In genomic region chr5:179135441-179136215, GRCh38 we compare ENCODE assay signal across 18 cellular contexts.
DNase-seq lines count a peak whose midpoint lies in the region; ATAC-seq, FAIRE-seq and TF ChIP-seq lines count a peak whose summit lies in the region.
"Had no signal": no experiment of that assay in that cellular context is flagged by ENCODE, and none has a peak within 500 bp of the region (broad histone marks: within the 10 kb centered on the region; RNA-seq: fewer than 3 reads in every experiment).

No MANE protein-coding gene starts in this region.

- intact Hi-C loops in cardiac septum (cut with DNase I) (no loop called here), left ventricle myocardium superior (cut with micrococcal nuclease) (no loop called here), kidney (cut with DNase I) (no loop called here)

- H3K4me2 ChIP-seq in neuronal stem cell (ENCODE audit: insufficient read depth, low read length, poor library complexity, severe bottlenecking), result no peak overlapping the region
- H3K4me2 ChIP-seq: A549, BLaER1, GM23338 had no signal

- H2BK5ac ChIP-seq in neuronal stem cell (ENCODE audit: low read length), result no peak overlapping the region

- H2AFZ ChIP-seq in neuronal stem cell (ENCODE audit: low read length), result no peak overlapping the region
- H2AFZ ChIP-seq: GM23338 had no signal

- H2AK5ac ChIP-seq in neuronal stem cell (ENCODE audit: low read depth, low read length), result no peak overlapping the region

- H2BK12ac ChIP-seq in neuronal stem cell (ENCODE audit: low read length), result no peak overlapping the region

- H2BK15ac ChIP-seq in neuronal stem cell (ENCODE audit: low read length), result no peak overlapping the region

- peak; percentile 63 for DNase-seq in cardiac septum (ENCODE audit: low spot score)
- no peak for DNase-seq in left ventricle myocardium superior
- DNase-seq in kidney, result peak; percentile 43
- DNase-seq in neuronal stem cell (ENCODE audit: low spot score), result no peak
- no peak for DNase-seq in SIG-M5 (lab: John Stamatoyannopoulos, UW)
- DNase-seq in glomerular visceral epithelial cell (ENCODE audit: extremely low spot score), result no peak
- DNase-seq: CD4-positive, alpha-beta memory T cell; DMS153; DMS79; GDM1; H7 had no signal

- no peak overlapping the region for H3K4me3 ChIP-seq in kidney (ENCODE audit: low read length in 2 of 2)
- H3K4me3 ChIP-seq in neuronal stem cell (ENCODE audit: low read length in 2 of 2), result no peak overlapping the region
- H3K4me3 ChIP-seq: A549, BLaER1, GM23338 had no signal

- ATAC-seq in left ventricle myocardium superior (no peak), GM21786 (IDR thresholded peaks at IDR 0.05; ENCODE audit: unreplicated experiment) (no peak)
- ATAC-seq: A549, GM23338, HepG2 had no signal

- no peak overlapping the region for H4K91ac ChIP-seq in neuronal stem cell (ENCODE audit: low read depth, low read length, poor library complexity)

- no peaks in the 10 kb centered on the region for H3K9me3 ChIP-seq in kidney (ENCODE audit: control insufficient read depth in 1 of 2, low read length in 2 of 2)
- peaks cover 0 to 2% of the 10 kb centered on the region in 2 donors for H3K9me3 ChIP-seq in neuronal stem cell (replicated peaks in 1 of 2; ENCODE audit: control insufficient read depth in 2 of 2, insufficient read depth in 1 of 2, low read depth in 1 of 2, low read length in 2 of 2)
- H3K9me3 ChIP-seq: BLaER1 had no signal

- no peak overlapping the region for H2BK120ac ChIP-seq in neuronal stem cell (ENCODE audit: low read depth, low read length)

- no peak for TF ChIP-seq CTCF in kidney (IDR thresholded peaks at IDR 0.05; ENCODE audit: borderline replicate concordance, extremely low read depth, insufficient read depth)

- H3K18ac ChIP-seq in neuronal stem cell (ENCODE audit: low read length), result no peak overlapping the region

- no peak for FAIRE-seq in kidney (lab: Jason Lieb, UNC)
- FAIRE-seq: A549, GM19239, HepG2 had no signal

- H3K79me1 ChIP-seq in neuronal stem cell (ENCODE audit: low read depth, low read length), result no peaks in the 10 kb centered on the region

- H3K27ac ChIP-seq in kidney (ENCODE audit: low read depth in 2 of 2, low read length in 2 of 2) (no peak overlapping the region), neuronal stem cell (replicated peaks; ENCODE audit: low read length) (no peak overlapping the region)
- H3K27ac ChIP-seq: 22Rv1, A549, BLaER1 had no signal

- H3K9ac ChIP-seq in kidney (ENCODE audit: low read length in 2 of 2) (no peak overlapping the region), neuronal stem cell (ENCODE audit: low read depth, low read length, poor library complexity) (no peak overlapping the region)
- H3K9ac ChIP-seq: BLaER1 had no signal

- H3K27me3 ChIP-seq in neuronal stem cell (ENCODE audit: control insufficient read depth in 3 of 3, insufficient read depth in 3 of 3, low read depth in 1 of 3, low read length in 3 of 3), result no peaks in the 10 kb centered on the region
- H3K27me3 ChIP-seq: BLaER1 had no signal

- H3K23ac ChIP-seq in neuronal stem cell (ENCODE audit: low read depth, low read length, poor library complexity), result no peak overlapping the region

- no peaks in the 10 kb centered on the region for H3K36me3 ChIP-seq in kidney (ENCODE audit: control insufficient read depth in 1 of 2, insufficient read depth in 2 of 2, low read length in 2 of 2)
- H3K36me3 ChIP-seq in neuronal stem cell (replicated peaks in 1 of 2; ENCODE audit: control insufficient read depth in 2 of 2, insufficient read depth in 2 of 2, low read length in 2 of 2), result no peaks in the 10 kb centered on the region
- H3K36me3 ChIP-seq: BLaER1 had no signal

- H3K4ac ChIP-seq in neuronal stem cell (ENCODE audit: low read length), result no peak overlapping the region

- H4K8ac ChIP-seq in neuronal stem cell (ENCODE audit: low read depth, low read length), result no peak overlapping the region

- peak overlapping the region; percentile 17 for H3K14ac ChIP-seq in neuronal stem cell (ENCODE audit: low read length)

- H3K4me1 ChIP-seq in kidney (ENCODE audit: control insufficient read depth in 1 of 2, insufficient read depth in 1 of 2, low read depth in 1 of 2, low read length in 2 of 2) (no peaks in the 10 kb centered on the region), neuronal stem cell (ENCODE audit: control insufficient read depth in 2 of 2, insufficient read depth in 1 of 2, low read depth in 1 of 2, low read length in 2 of 2) (peaks cover 0 to 3% of the 10 kb centered on the region in 2 donors)
- H3K4me1 ChIP-seq: A549 had no signal

- no CpG with 5 or more reads among the region's 20 CpGs for WGBS in neuronal stem cell (ENCODE audit: extremely low coverage in 2 of 2, insufficient read length in 2 of 2, insufficient replicate concordance in 1 of 2), 2 donors

Comparison
In these comparisons a context has a peak if more than half of its experiments do, and no peak if none do; other contexts are left out.
1. DNase-seq: peak in cardiac septum (single experiment) and kidney (single experiment); none in left ventricle myocardium superior (single experiment), neuronal stem cell (single experiment), SIG-M5 (single experiment) and glomerular visceral epithelial cell (single experiment).